In genomic region chr11:12853325-12853651, GRCh38 we compare ENCODE assay signal across 20 cellular contexts.
DNase-seq lines count a peak whose midpoint lies in the region; ATAC-seq, FAIRE-seq and TF ChIP-seq lines count a peak whose summit lies in the region.
"Had no signal": no experiment of that assay in that cellular context is flagged by ENCODE, and none has a peak within 500 bp of the region (broad histone marks: within the 10 kb centered on the region; RNA-seq: fewer than 3 reads in every experiment).

No MANE protein-coding gene starts in this region.

- H3K9me1 ChIP-seq in K562 (ENCODE audit: control insufficient read depth, insufficient read depth, low read length), result no peaks in the 10 kb centered on the region

- CTCF ChIA-PET in K562 (lab: Yijun Ruan, JAX; ENCODE audit: low intra/inter-chr PET ratio), result no interaction called here
- CTCF ChIA-PET in SK-N-SH (lab: Yijun Ruan, JAX), result no interaction called here

- H3K4me3 ChIP-seq in DND-41 (ENCODE audit: low read depth in 1 of 2, low read length in 2 of 2) (no peak overlapping the region), K562 (no peak overlapping the region), lower lobe of right lung (no peak overlapping the region), small intestine (ENCODE audit: low read depth in 1 of 2, low read length in 2 of 2) (no peak overlapping the region), SK-N-SH (ENCODE audit: low read depth in 2 of 2, low read length in 1 of 2) (no peak overlapping the region)

- TF ChIP-seq EP300 in K562 (IDR thresholded peaks at IDR 0.05; ENCODE audit: low read length) (no peak), SK-N-SH (IDR thresholded peaks at IDR 0.05; ENCODE audit: borderline replicate concordance in 1 of 2, low read depth in 1 of 2, low read length in 1 of 2) (no peak)

- FAIRE-seq in K562 (lab: Jason Lieb, UNC), result no peak
- FAIRE-seq in small intestine (lab: Jason Lieb, UNC), result no peak
- FAIRE-seq: D721Med, GM18507 had no signal

- ATAC-seq in DND-41 (ENCODE audit: insufficient read depth, low read depth) (peak; percentile 59; the same call in 2 of the 3 replicates), K562 (peak; percentile 23), lower lobe of right lung (peak in 1 of 2 donors; percentile 5)
- no peak for ATAC-seq in activated naive CD8-positive, alpha-beta T cell treated with anti-CD3 and anti-CD28 coated beads, Interleukin-2, amount 50 U/mL, for 24 hours
- no peak for ATAC-seq in activated naive CD4-positive, alpha-beta T cell treated with anti-CD3 and anti-CD28 coated beads, Interleukin-2, amount 50 U/mL, for 72 hours
- ATAC-seq: stimulated activated naive CD8-positive, alpha-beta T cell treated with anti-CD3 and anti-CD28 coated beads, Interleukin-15, Interleukin-2, amounts not matched to agents 100 U/mL and 50 U/mL, for 24 hours had no signal

- H3K9me3 Mint-ChIP-seq in activated naive CD8-positive, alpha-beta T cell treated with anti-CD3 and anti-CD28 coated beads, Interleukin-2, amount 50 U/mL, for 24 hours, result no peaks in the 10 kb centered on the region
- H3K9me3 Mint-ChIP-seq in activated naive CD4-positive, alpha-beta T cell treated with anti-CD3 and anti-CD28 coated beads, Interleukin-2, amount 50 U/mL, for 72 hours, result no peaks in the 10 kb centered on the region
- H3K9me3 Mint-ChIP-seq: activated CD4-positive, alpha-beta T cell treated with anti-CD3 and anti-CD28 coated beads, Interleukin-2, amount 10 ng/mL, durations not matched to agents 24 days and 14 days; activated naive CD4-positive, alpha-beta T cell treated with anti-CD3 and anti-CD28 coated beads, Interleukin-2, amount 50 U/mL, for 24 hours had no signal

- H2AFZ ChIP-seq in DND-41 (ENCODE audit: low read depth, low read length), result no peak overlapping the region
- H2AFZ ChIP-seq in K562 (ENCODE audit: low read depth, low read length), result peak overlapping the region; percentile 28; the same call in 1 of the 2 replicates
- no peak overlapping the region for H2AFZ ChIP-seq in SK-N-SH (ENCODE audit: low read depth)

- no peaks in the 10 kb centered on the region for H3K9me2 ChIP-seq in SK-N-SH

- H3K9me3 ChIP-seq in DND-41 (ENCODE audit: insufficient read depth, low read length, severe bottlenecking) (no peaks in the 10 kb centered on the region), K562 (replicated peaks; ENCODE audit: control insufficient read depth, insufficient read depth, low read depth, low read length) (no peaks in the 10 kb centered on the region), lower lobe of right lung (no peaks in the 10 kb centered on the region), small intestine (ENCODE audit: control insufficient read depth, low read depth) (no peaks in the 10 kb centered on the region), SK-N-SH (no peaks in the 10 kb centered on the region)

- POLR2A ChIA-PET in K562 (lab: Yijun Ruan, JAX) (interaction anchor here (0.9 to 1.5 kb wide), 3 partner anchors 12 to 27 kb away, joined by 3 to 4 read pairs (median 3); no protein-coding TSS in a partner anchor), SK-N-SH (lab: Yijun Ruan, JAX) (no interaction called here)

- TF ChIP-seq POLR2A in K562 (conservative IDR thresholded peaks at IDR 0.05), result no peak

- no peak for TF ChIP-seq RAD21 in K562 (CRISPR knock-in tag; conservative IDR thresholded peaks at IDR 0.05 in 1 of 2, IDR thresholded peaks at IDR 0.05 in 1 of 2)
- no peak for TF ChIP-seq RAD21 in SK-N-SH (IDR thresholded peaks at IDR 0.05; ENCODE audit: low read length)

- 0% methylated on average over 1 of the region's 1 CpG for WGBS in K562 (ENCODE audit: insufficient coverage, low coverage, missing lambda C conversion rate)
- WGBS in small intestine, 3 donors, result 0 to 73% (median 7%) methylated on average over 1 of the region's 1 CpG
- 89% methylated on average over 1 of the region's 1 CpG for WGBS in SK-N-SH (ENCODE audit: low lambda C conversion rate)

- in situ Hi-C loops in K562 (cut with MboI), result no loop called here
- in situ Hi-C loops in GM13976 (cut with MboI; ENCODE audit: low sequenced_read_pairs, unreplicated experiment), result no loop called here

- H4K20me1 ChIP-seq in DND-41 (ENCODE audit: insufficient read depth, low read length) (no peaks in the 10 kb centered on the region), K562 (replicated peaks; ENCODE audit: control insufficient read depth, insufficient read depth, low read length) (no peaks in the 10 kb centered on the region), SK-N-SH (ENCODE audit: insufficient read depth) (peaks cover 77% of the 10 kb centered on the region)

- H3K27ac ChIP-seq in DND-41 (ENCODE audit: low read length) (no peak overlapping the region), K562 (ENCODE audit: extremely low read depth, low read depth, low read length) (peak overlapping the region; percentile 69), lower lobe of right lung (peak overlapping the region; percentile 10), small intestine (ENCODE audit: low read depth in 1 of 2, low read length in 1 of 2) (peak overlapping the region; percentile 30 to 89), SK-N-SH (ENCODE audit: low read depth in 2 of 2, low read length in 1 of 2) (no peak overlapping the region)

- no peak overlapping the region for H3K4me2 ChIP-seq in DND-41 (ENCODE audit: insufficient read depth, low read length)
- H3K4me2 ChIP-seq in K562 (ENCODE audit: insufficient read depth, low read length), result peak overlapping the region; percentile 67
- H3K4me2 ChIP-seq in SK-N-SH, result no peak overlapping the region

- H3K79me2 ChIP-seq in DND-41 (ENCODE audit: insufficient read depth, low read length), result no peaks in the 10 kb centered on the region
- H3K79me2 ChIP-seq in K562 (ENCODE audit: control insufficient read depth, insufficient read depth, low read length), result peaks cover 36% of the 10 kb centered on the region
- peaks cover 94% of the 10 kb centered on the region for H3K79me2 ChIP-seq in SK-N-SH (ENCODE audit: insufficient read depth)

- DNase-seq in DND-41 (no peak), K562 (ENCODE audit: extremely low read depth in 1 of 4, low spot score in 3 of 4) (no peak), lower lobe of right lung (no peak), small intestine (no peak), GM13976 (ENCODE audit: low spot score) (no peak), SK-N-SH (no peak)
- DNase-seq in activated naive CD8-positive, alpha-beta T cell treated with anti-CD3 and anti-CD28 coated beads, Interleukin-2, amount 50 U/mL, for 24 hours, result no peak
- DNase-seq in activated naive CD4-positive, alpha-beta T cell treated with anti-CD3 and anti-CD28 coated beads, Interleukin-2, amount 50 U/mL, for 72 hours (ENCODE audit: low spot score in 2 of 2), result no peak
- DNase-seq: activated CD4-positive, alpha-beta T cell treated with anti-CD3 and anti-CD28 coated beads, Interleukin-2, amount 10 ng/mL, durations not matched to agents 24 days and 14 days; activated T-cell treated with anti-CD3 and anti-CD28 coated beads, Interleukin-2, amount 50 U/mL, for 1 hour; AML-193; caudate nucleus; effector CD8-positive, alpha-beta T cell; KG1; NCI-H1105 treated with DMSO at 0.1 percent for 48 hours; SIG-M5; stimulated activated naive CD8-positive, alpha-beta T cell treated with anti-CD3 and anti-CD28 coated beads, Interleukin-15, Interleukin-2, amounts not matched to agents 100 U/mL and 50 U/mL, for 24 hours had no signal

- H3K27me3 Mint-ChIP-seq in activated naive CD8-positive, alpha-beta T cell treated with anti-CD3 and anti-CD28 coated beads, Interleukin-2, amount 50 U/mL, for 24 hours, result peaks cover 10% of the 10 kb centered on the region

- H3K4me3 Mint-ChIP-seq in activated naive CD8-positive, alpha-beta T cell treated with anti-CD3 and anti-CD28 coated beads, Interleukin-2, amount 50 U/mL, for 24 hours, result no peak overlapping the region
- H3K4me3 Mint-ChIP-seq: activated CD4-positive, alpha-beta T cell treated with anti-CD3 and anti-CD28 coated beads, Interleukin-2, amount 10 ng/mL, durations not matched to agents 24 days and 14 days; activated naive CD4-positive, alpha-beta T cell treated with anti-CD3 and anti-CD28 coated beads, Interleukin-2, amount 50 U/mL, for 24 hours had no signal

- no peak overlapping the region for H3K27ac Mint-ChIP-seq in activated naive CD8-positive, alpha-beta T cell treated with anti-CD3 and anti-CD28 coated beads, Interleukin-2, amount 50 U/mL, for 24 hours
- no peak overlapping the region for H3K27ac Mint-ChIP-seq in activated naive CD4-positive, alpha-beta T cell treated with anti-CD3 and anti-CD28 coated beads, Interleukin-2, amount 50 U/mL, for 72 hours
- H3K27ac Mint-ChIP-seq: activated CD4-positive, alpha-beta T cell treated with anti-CD3 and anti-CD28 coated beads, Interleukin-2, amount 10 ng/mL, durations not matched to agents 24 days and 14 days; activated naive CD4-positive, alpha-beta T cell treated with anti-CD3 and anti-CD28 coated beads, Interleukin-2, amount 50 U/mL, for 24 hours had no signal

- no peak for TF ChIP-seq CTCF in DND-41 (IDR thresholded peaks at IDR 0.05; ENCODE audit: borderline replicate concordance, extremely low read depth, low read length, poor library complexity, severe bottlenecking)
- TF ChIP-seq CTCF in K562 (IDR thresholded peaks at IDR 0.05 in 2 of 3, conservative IDR thresholded peaks at IDR 0.05 in 1 of 3; ENCODE audit: insufficient read depth in 2 of 3, low read depth in 1 of 3, low read length in 3 of 3), result no peak
- no peak for TF ChIP-seq CTCF in lower lobe of right lung (IDR thresholded peaks at IDR 0.05)
- TF ChIP-seq CTCF in GM13976 (IDR thresholded peaks at IDR 0.05; ENCODE audit: borderline replicate concordance, control extremely low read depth, extremely low read depth, insufficient read depth, missing control alignments), result no peak
- TF ChIP-seq CTCF in SK-N-SH (IDR thresholded peaks at IDR 0.05), result no peak

- intact Hi-C loops in K562 (cut with micrococcal nuclease), result no loop called here
- intact Hi-C loops in lower lobe of right lung (cut with DNase I), result no loop called here

- H3K27me3 ChIP-seq in DND-41 (ENCODE audit: insufficient read depth, low read length, poor library complexity), result no peaks in the 10 kb centered on the region
- H3K27me3 ChIP-seq in K562 (ENCODE audit: control insufficient read depth in 2 of 2, insufficient read depth in 2 of 2, low read length in 2 of 2), result no peaks in the 10 kb centered on the region
- no peaks in the 10 kb centered on the region for H3K27me3 ChIP-seq in lower lobe of right lung (ENCODE audit: low read depth)
- no peaks in the 10 kb centered on the region for H3K27me3 ChIP-seq in small intestine (ENCODE audit: control insufficient read depth in 2 of 2, insufficient read depth in 2 of 2, low read length in 2 of 2)
- H3K27me3 ChIP-seq in SK-N-SH (ENCODE audit: insufficient read depth), result no peaks in the 10 kb centered on the region

- no peaks in the 10 kb centered on the region for H3K4me1 Mint-ChIP-seq in activated naive CD8-positive, alpha-beta T cell treated with anti-CD3 and anti-CD28 coated beads, Interleukin-2, amount 50 U/mL, for 24 hours
- H3K4me1 Mint-ChIP-seq: activated naive CD4-positive, alpha-beta T cell treated with anti-CD3 and anti-CD28 coated beads, Interleukin-2, amount 50 U/mL, for 24 hours had no signal

- H3K36me3 Mint-ChIP-seq in activated naive CD8-positive, alpha-beta T cell treated with anti-CD3 and anti-CD28 coated beads, Interleukin-2, amount 50 U/mL, for 24 hours (ENCODE audit: low read depth), result no peaks in the 10 kb centered on the region
- no peaks in the 10 kb centered on the region for H3K36me3 Mint-ChIP-seq in activated naive CD4-positive, alpha-beta T cell treated with anti-CD3 and anti-CD28 coated beads, Interleukin-2, amount 50 U/mL, for 72 hours
- H3K36me3 Mint-ChIP-seq: activated naive CD4-positive, alpha-beta T cell treated with anti-CD3 and anti-CD28 coated beads, Interleukin-2, amount 50 U/mL, for 24 hours had no signal

- H3F3A ChIP-seq in SK-N-SH (replicated peaks; ENCODE audit: insufficient read depth), result peaks cover 1% of the 10 kb centered on the region

- H3K4me1 ChIP-seq in DND-41 (ENCODE audit: insufficient read depth, low read length) (no peaks in the 10 kb centered on the region), K562 (replicated peaks in 1 of 2; ENCODE audit: control insufficient read depth in 2 of 2, insufficient read depth in 2 of 2, low read length in 2 of 2) (peaks cover 36 to 52% of the 10 kb centered on the region in 2 experiments), lower lobe of right lung (peaks cover 8% of the 10 kb centered on the region), small intestine (ENCODE audit: control insufficient read depth in 2 of 2, insufficient read depth in 1 of 2, low read depth in 1 of 2, low read length in 1 of 2) (peaks cover 3 to 6% of the 10 kb centered on the region in 2 donors), SK-N-SH (ENCODE audit: control insufficient read depth in 1 of 2, insufficient read depth in 2 of 2, low read depth in 1 of 2, low read length in 1 of 2) (peaks cover 4 to 10% of the 10 kb centered on the region in 2 experiments; a peak in 2 of 4 replicates)

- no peak overlapping the region for H3K9ac ChIP-seq in DND-41 (ENCODE audit: low read depth, low read length)
- peak overlapping the region in 1 of 2 experiments; percentile 47; a peak in 2 of 4 replicates for H3K9ac ChIP-seq in K562 (ENCODE audit: insufficient read depth in 1 of 2, low read depth in 2 of 2, low read length in 2 of 2)
- no peak overlapping the region for H3K9ac ChIP-seq in SK-N-SH

- H3K36me3 ChIP-seq in DND-41 (ENCODE audit: insufficient read depth, low read length) (no peaks in the 10 kb centered on the region), K562 (ENCODE audit: control insufficient read depth, insufficient read depth, low read length) (no peaks in the 10 kb centered on the region), lower lobe of right lung (no peaks in the 10 kb centered on the region), small intestine (ENCODE audit: control insufficient read depth in 2 of 2, insufficient read depth in 2 of 2, low read length in 2 of 2) (no peaks in the 10 kb centered on the region), SK-N-SH (replicated peaks in 1 of 2; ENCODE audit: control insufficient read depth in 1 of 2, insufficient read depth in 2 of 2, low read length in 1 of 2) (peaks cover 0 to 22% of the 10 kb centered on the region in 2 experiments)

- BruUV-seq in K562 (replicated peaks; lab: Mats Ljungman, UMichigan), result no TSS peak

Comparison
In these comparisons a context has a peak if more than half of its experiments do, and no peak if none do; other contexts are left out.
1. ATAC-seq: peak in DND-41 (single experiment) and K562 (single experiment); none in activated naive CD8-positive, alpha-beta T cell treated with anti-CD3 and anti-CD28 coated beads, Interleukin-2, amount 50 U/mL, for 24 hours (single experiment) and activated naive CD4-positive, alpha-beta T cell treated with anti-CD3 and anti-CD28 coated beads, Interleukin-2, amount 50 U/mL, for 72 hours (0 of 2).
2. H3K27ac ChIP-seq: peak in K562 (single experiment), lower lobe of right lung (single experiment) and small intestine (2 of 2); none in DND-41 (single experiment) and SK-N-SH (0 of 2).